8 cellular contexts compared by ENCODE assay signal in genomic region chr11:9004310-9004945, GRCh38. TPM values are rescaled to one million over a fixed set of nuclear protein-coding genes. Genes with fewer than 3 reads are reported as not detected.
DNase-seq lines count a peak whose midpoint lies in the region; ATAC-seq and TF ChIP-seq lines count a peak whose summit lies in the region.

No MANE protein-coding gene starts in this region.

- peaks cover 11% of the 10 kb centered on the region for H3K27me3 ChIP-seq in suprapubic skin

- H3K36me3 ChIP-seq in suprapubic skin, result no peaks in the 10 kb centered on the region

- ATAC-seq in left lobe of liver (peak; percentile 30), HG02678 (IDR thresholded peaks at IDR 0.05; ENCODE audit: unreplicated experiment) (no peak), HG02763 (IDR thresholded peaks at IDR 0.05; ENCODE audit: unreplicated experiment) (no peak)

- TF ChIP-seq EP300 in suprapubic skin (IDR thresholded peaks at IDR 0.05), result no peak

- no peak for TF ChIP-seq POLR2A in suprapubic skin (IDR thresholded peaks at IDR 0.05)

- H3K4me1 ChIP-seq in suprapubic skin, result peaks cover 23% of the 10 kb centered on the region

- no peaks in the 10 kb centered on the region for H3K9me3 ChIP-seq in suprapubic skin

- 44% methylated on average over 6 of the region's 60 CpGs for WGBS in suprapubic skin

- DNase-seq in Daoy (ENCODE audit: low read depth) (peak; percentile 16), NCI-H69 (lab: John Stamatoyannopoulos, UW) (peak; percentile 73), astrocyte of the spinal cord (ENCODE audit: low read depth, low spot score) (no peak), left lobe of liver (ENCODE audit: low spot score) (no peak), suprapubic skin (ENCODE audit: low spot score in 2 of 2) (peak; percentile 73 to 81), NCI-H1694 treated with DMSO at 0.1 percent for 48 hours (lab: John Stamatoyannopoulos, UW) (no peak)

- TF ChIP-seq CTCF in astrocyte of the spinal cord (IDR thresholded peaks at IDR 0.05; ENCODE audit: low read depth, low read length) (no peak), suprapubic skin (IDR thresholded peaks at IDR 0.05) (no peak)

- no peak overlapping the region for H3K27ac ChIP-seq in suprapubic skin

- H3K4me3 ChIP-seq in astrocyte of the spinal cord (ENCODE audit: low read depth, low read length) (peak overlapping the region; percentile 37), suprapubic skin (peak overlapping the region; percentile 50)

- in situ Hi-C loops in astrocyte of the spinal cord (cut with HindIII; ENCODE audit: low sequenced_read_pairs), result no loop called here

RNA-seq across cellular contexts. Expression of gene NRIP3, which starts 0.6 kb away (rescaled TPM):
- total RNA-seq in Daoy (2014; rRNA removed; shearing (Covaris generic)), result 27.4 and 34.8 TPM in 2 replicates
- total RNA-seq in left lobe of liver (0.05 TPM), suprapubic skin (1 to 10 TPM in 1 of 4 donors, under 1 TPM in 3; 0.23 to 2.7 (median 0.89) TPM)

RNA-seq across cellular contexts. Expression of gene TMEM9B, which starts 40.2 kb away (rescaled TPM):
- 37.9 and 40.9 TPM in 2 replicates for total RNA-seq in Daoy (2014; rRNA removed; shearing (Covaris generic))
- total RNA-seq in left lobe of liver (13.8 TPM), suprapubic skin (10 to 100 TPM; 27.4 to 63.9 (median 45.5) TPM)

Comparison
In these comparisons a context has a peak if more than half of its experiments do, and no peak if none do; other contexts are left out.
1. DNase-seq: peak in Daoy (single experiment), NCI-H69 (single experiment) and suprapubic skin (2 of 2); none in astrocyte of the spinal cord (single experiment), left lobe of liver (single experiment) and NCI-H1694 treated with DMSO at 0.1 percent for 48 hours (single experiment).